ENCODE assay signal across 16 cellular contexts in the genomic region with DNA sequence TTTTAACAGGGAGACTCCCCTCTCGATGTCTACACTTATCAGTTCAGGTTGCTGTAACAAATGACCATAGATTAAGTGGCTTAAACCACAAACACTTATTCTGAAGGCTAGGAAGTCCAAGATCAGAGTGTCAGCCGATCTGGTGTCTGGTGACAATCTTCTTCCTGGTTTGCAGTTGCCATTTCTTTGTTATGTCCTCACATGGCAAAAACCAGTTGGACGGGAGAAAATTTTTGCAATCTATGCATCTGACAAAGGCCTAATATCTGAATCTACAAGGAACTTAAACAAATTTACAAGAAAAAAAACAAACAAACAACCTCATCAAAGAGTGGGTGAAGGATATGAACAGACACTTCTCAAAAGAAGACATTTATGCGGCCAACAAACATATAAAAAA.
DNase-seq lines count a peak whose midpoint lies in the region; ATAC-seq and TF ChIP-seq lines count a peak whose summit lies in the region.
"Had no signal": no experiment of that assay in that cellular context is flagged by ENCODE, and none has a peak within 500 bp of the region (broad histone marks: within the 10 kb centered on the region; RNA-seq: fewer than 3 reads in every experiment).

No MANE protein-coding gene starts in this region.

- peaks cover 2% of the 10 kb centered on the region for H3K27me3 Mint-ChIP-seq in GM23338 (ENCODE audit: insufficient read depth, low read depth, poor library complexity)
- H3K27me3 Mint-ChIP-seq in type B pancreatic cell: peaks cover 40% of the 10 kb centered on the region

- POLR2A ChIA-PET in RWPE1 (lab: Yijun Ruan, JAX; ENCODE audit: low non-redundant PET): no interaction called here

- H3K9me3 Mint-ChIP-seq in GM23338 (no peaks in the 10 kb centered on the region), type B pancreatic cell (no peaks in the 10 kb centered on the region)
- H3K9me3 Mint-ChIP-seq: CD8-positive, alpha-beta T cell had no signal

- no peak for TF ChIP-seq CTCF in C4-2B (conservative IDR thresholded peaks at IDR 0.05)
- no peak for TF ChIP-seq CTCF in GM23338 (conservative IDR thresholded peaks at IDR 0.05; ENCODE audit: low read depth in 2 of 2)
- no peak for TF ChIP-seq CTCF in VCaP (conservative IDR thresholded peaks at IDR 0.05)
- TF ChIP-seq CTCF in type B pancreatic cell (conservative IDR thresholded peaks at IDR 0.05): no peak
- no peak for TF ChIP-seq CTCF in RWPE1 (conservative IDR thresholded peaks at IDR 0.05; ENCODE audit: low read depth)
- TF ChIP-seq CTCF in esophagus squamous epithelium (IDR thresholded peaks at IDR 0.05): no peak

- H3K27me3 ChIP-seq in GM23338 (ENCODE audit: insufficient read depth): no peaks in the 10 kb centered on the region
- peaks cover 0 to 37% (median 0%) of the 10 kb centered on the region in 4 donors for H3K27me3 ChIP-seq in esophagus squamous epithelium
- H3K27me3 ChIP-seq: BLaER1 had no signal

- H4K20me1 ChIP-seq in GM23338 (replicated peaks; ENCODE audit: insufficient read depth): no peaks in the 10 kb centered on the region
- H4K20me1 ChIP-seq: BLaER1 had no signal

- peak overlapping the region; percentile 88; the same call in 1 of the 2 replicates for H2AFZ ChIP-seq in GM23338

- H3K4me3 Mint-ChIP-seq in GM23338 (no peak overlapping the region), type B pancreatic cell (no peak overlapping the region)
- H3K4me3 Mint-ChIP-seq: CD8-positive, alpha-beta T cell; HFFc6 had no signal

- CTCF ChIA-PET in RWPE1 (lab: Yijun Ruan, JAX): no interaction called here

- H3K27ac ChIP-seq in C4-2B (peak overlapping the region; percentile 75), GM23338 (ENCODE audit: low read depth) (no peak overlapping the region), VCaP (peak overlapping the region; percentile 46; the same call in 1 of the 2 replicates), RWPE1 (no peak overlapping the region), esophagus squamous epithelium (no peak overlapping the region)
- H3K27ac ChIP-seq: BLaER1 had no signal

- H3K36me3 Mint-ChIP-seq in GM23338 (ENCODE audit: low read depth) (no peaks in the 10 kb centered on the region), type B pancreatic cell (no peaks in the 10 kb centered on the region)
- H3K36me3 Mint-ChIP-seq: CD8-positive, alpha-beta T cell had no signal

- H3K27ac Mint-ChIP-seq in GM23338 (no peak overlapping the region), type B pancreatic cell (peak overlapping the region; percentile 14)
- H3K27ac Mint-ChIP-seq: CD8-positive, alpha-beta T cell; HFFc6 had no signal

- H3K4me2 ChIP-seq in GM23338: no peak overlapping the region
- H3K4me2 ChIP-seq: BLaER1 had no signal

- H3F3A ChIP-seq in GM23338 (replicated peaks; ENCODE audit: low read depth): no peaks in the 10 kb centered on the region

- H3K36me3 ChIP-seq in GM23338 (ENCODE audit: insufficient read depth) (no peaks in the 10 kb centered on the region), esophagus squamous epithelium (no peaks in the 10 kb centered on the region)
- H3K36me3 ChIP-seq: BLaER1 had no signal

- H3K79me2 ChIP-seq in GM23338 (replicated peaks; ENCODE audit: insufficient read depth): no peaks in the 10 kb centered on the region

- no peaks in the 10 kb centered on the region for H3K9me2 ChIP-seq in GM23338 (ENCODE audit: insufficient read depth)

- no peak for TF ChIP-seq POLR2A in esophagus squamous epithelium (IDR thresholded peaks at IDR 0.05)

- no peaks in the 10 kb centered on the region for H3K9me3 ChIP-seq in esophagus squamous epithelium
- H3K9me3 ChIP-seq: BLaER1 had no signal

- H3K4me1 Mint-ChIP-seq in GM23338 (peaks cover 27% of the 10 kb centered on the region), type B pancreatic cell (ENCODE audit: unreplicated experiment) (peaks cover 14% of the 10 kb centered on the region)

- H3K4me3 ChIP-seq in GM23338 (no peak overlapping the region), esophagus squamous epithelium (no peak overlapping the region)
- H3K4me3 ChIP-seq: BLaER1 had no signal

- no peak for DNase-seq in GM23338 (ENCODE audit: low spot score)
- no peak for DNase-seq in type B pancreatic cell (ENCODE audit: extremely low spot score, unreplicated experiment)
- DNase-seq in RWPE1 (ENCODE audit: low spot score): no peak
- no peak for DNase-seq in esophagus squamous epithelium (lab: John Stamatoyannopoulos, UW)
- DNase-seq: 8988T; Calu3; CD8-positive, alpha-beta T cell; GOT3; H7; HFFc6; IMR-90 had no signal

- 60 to 74% methylated on average over 4 of the region's 4 CpGs for WGBS in esophagus squamous epithelium, 2 donors

- ATAC-seq in GM23338: no peak
- ATAC-seq in GM19324 (IDR thresholded peaks at IDR 0.05; ENCODE audit: low FRiP score, unreplicated experiment): no peak
- ATAC-seq: CD8-positive, alpha-beta T cell; HCT116 had no signal

- H3K4me1 ChIP-seq in GM23338 (ENCODE audit: insufficient read depth) (peaks cover 13% of the 10 kb centered on the region), esophagus squamous epithelium (peaks cover 0 to 15% (median 6%) of the 10 kb centered on the region in 3 donors)

- intact Hi-C loops in esophagus squamous epithelium (cut with DNase I): no loop called here

TF ChIP-seq in GM23338, 12 proteins besides CTCF, POLR2A, EP300 and RAD21 (continues in another document):
- TF ChIP-seq ZNF331 (CRISPR knock-in tag; IDR thresholded peaks at IDR 0.05; ENCODE audit: low read depth) (no peak), CREB1 (CRISPR knock-in tag; IDR thresholded peaks at IDR 0.05; ENCODE audit: low read depth) (no peak), STAT1 (IDR thresholded peaks at IDR 0.05; ENCODE audit: unreplicated experiment) (no peak)
- TF ChIP-seq, protein P1, sequence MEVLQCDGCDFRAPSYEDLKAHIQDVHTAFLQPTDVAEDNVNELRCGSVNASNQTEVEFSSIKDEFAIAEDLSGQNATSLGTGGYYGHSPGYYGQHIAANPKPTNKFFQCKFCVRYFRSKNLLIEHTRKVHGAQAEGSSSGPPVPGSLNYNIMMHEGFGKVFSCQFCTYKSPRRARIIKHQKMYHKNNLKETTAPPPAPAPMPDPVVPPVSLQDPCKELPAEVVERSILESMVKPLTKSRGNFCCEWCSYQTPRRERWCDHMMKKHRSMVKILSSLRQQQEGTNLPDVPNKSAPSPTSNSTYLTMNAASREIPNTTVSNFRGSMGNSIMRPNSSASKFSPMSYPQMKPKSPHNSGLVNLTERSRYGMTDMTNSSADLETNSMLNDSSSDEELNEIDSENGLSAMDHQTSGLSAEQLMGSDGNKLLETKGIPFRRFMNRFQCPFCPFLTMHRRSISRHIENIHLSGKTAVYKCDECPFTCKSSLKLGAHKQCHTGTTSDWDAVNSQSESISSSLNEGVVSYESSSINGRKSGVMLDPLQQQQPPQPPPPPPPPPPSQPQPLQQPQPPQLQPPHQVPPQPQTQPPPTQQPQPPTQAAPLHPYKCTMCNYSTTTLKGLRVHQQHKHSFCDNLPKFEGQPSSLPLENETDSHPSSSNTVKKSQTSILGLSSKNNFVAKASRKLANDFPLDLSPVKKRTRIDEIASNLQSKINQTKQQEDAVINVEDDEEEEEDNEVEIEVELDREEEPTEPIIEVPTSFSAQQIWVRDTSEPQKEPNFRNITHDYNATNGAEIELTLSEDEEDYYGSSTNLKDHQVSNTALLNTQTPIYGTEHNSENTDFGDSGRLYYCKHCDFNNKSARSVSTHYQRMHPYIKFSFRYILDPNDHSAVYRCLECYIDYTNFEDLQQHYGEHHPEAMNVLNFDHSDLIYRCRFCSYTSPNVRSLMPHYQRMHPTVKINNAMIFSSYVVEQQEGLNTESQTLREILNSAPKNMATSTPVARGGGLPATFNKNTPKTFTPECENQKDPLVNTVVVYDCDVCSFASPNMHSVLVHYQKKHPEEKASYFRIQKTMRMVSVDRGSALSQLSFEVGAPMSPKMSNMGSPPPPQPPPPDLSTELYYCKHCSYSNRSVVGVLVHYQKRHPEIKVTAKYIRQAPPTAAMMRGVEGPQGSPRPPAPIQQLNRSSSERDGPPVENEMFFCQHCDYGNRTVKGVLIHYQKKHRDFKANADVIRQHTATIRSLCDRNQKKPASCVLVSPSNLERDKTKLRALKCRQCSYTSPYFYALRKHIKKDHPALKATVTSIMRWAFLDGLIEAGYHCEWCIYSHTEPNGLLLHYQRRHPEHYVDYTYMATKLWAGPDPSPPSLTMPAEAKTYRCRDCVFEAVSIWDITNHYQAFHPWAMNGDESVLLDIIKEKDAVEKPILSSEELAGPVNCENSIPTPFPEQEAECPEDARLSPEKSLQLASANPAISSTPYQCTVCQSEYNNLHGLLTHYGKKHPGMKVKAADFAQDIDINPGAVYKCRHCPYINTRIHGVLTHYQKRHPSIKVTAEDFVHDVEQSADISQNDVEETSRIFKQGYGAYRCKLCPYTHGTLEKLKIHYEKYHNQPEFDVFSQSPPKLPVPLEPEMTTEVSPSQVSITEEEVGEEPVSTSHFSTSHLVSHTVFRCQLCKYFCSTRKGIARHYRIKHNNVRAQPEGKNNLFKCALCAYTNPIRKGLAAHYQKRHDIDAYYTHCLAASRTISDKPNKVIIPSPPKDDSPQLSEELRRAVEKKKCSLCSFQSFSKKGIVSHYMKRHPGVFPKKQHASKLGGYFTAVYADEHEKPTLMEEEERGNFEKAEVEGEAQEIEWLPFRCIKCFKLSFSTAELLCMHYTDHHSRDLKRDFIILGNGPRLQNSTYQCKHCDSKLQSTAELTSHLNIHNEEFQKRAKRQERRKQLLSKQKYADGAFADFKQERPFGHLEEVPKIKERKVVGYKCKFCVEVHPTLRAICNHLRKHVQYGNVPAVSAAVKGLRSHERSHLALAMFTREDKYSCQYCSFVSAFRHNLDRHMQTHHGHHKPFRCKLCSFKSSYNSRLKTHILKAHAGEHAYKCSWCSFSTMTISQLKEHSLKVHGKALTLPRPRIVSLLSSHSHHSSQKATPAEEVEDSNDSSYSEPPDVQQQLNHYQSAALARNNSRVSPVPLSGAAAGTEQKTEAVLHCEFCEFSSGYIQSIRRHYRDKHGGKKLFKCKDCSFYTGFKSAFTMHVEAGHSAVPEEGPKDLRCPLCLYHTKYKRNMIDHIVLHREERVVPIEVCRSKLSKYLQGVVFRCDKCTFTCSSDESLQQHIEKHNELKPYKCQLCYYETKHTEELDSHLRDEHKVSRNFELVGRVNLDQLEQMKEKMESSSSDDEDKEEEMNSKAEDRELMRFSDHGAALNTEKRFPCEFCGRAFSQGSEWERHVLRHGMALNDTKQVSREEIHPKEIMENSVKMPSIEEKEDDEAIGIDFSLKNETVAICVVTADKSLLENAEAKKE (CRISPR knock-in tag; IDR thresholded peaks at IDR 0.05): no peak
- TF ChIP-seq, protein P2, sequence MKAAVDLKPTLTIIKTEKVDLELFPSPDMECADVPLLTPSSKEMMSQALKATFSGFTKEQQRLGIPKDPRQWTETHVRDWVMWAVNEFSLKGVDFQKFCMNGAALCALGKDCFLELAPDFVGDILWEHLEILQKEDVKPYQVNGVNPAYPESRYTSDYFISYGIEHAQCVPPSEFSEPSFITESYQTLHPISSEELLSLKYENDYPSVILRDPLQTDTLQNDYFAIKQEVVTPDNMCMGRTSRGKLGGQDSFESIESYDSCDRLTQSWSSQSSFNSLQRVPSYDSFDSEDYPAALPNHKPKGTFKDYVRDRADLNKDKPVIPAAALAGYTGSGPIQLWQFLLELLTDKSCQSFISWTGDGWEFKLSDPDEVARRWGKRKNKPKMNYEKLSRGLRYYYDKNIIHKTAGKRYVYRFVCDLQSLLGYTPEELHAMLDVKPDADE (IDR thresholded peaks at IDR 0.05): no peak

Comparison
In these comparisons a context has a peak if more than half of its experiments do, and no peak if none do; other contexts are left out.
1. H3K27ac ChIP-seq: peak in C4-2B (single experiment) and VCaP (single experiment); none in GM23338 (single experiment), RWPE1 (single experiment) and esophagus squamous epithelium (0 of 4).